Comparison of ENCODE assay signal across 1 cellular context in genomic region chr17:82294086-82294773, GRCh38.
TF ChIP-seq lines count a peak whose summit lies in the region.

No MANE protein-coding gene starts in this region.

TF ChIP-seq in endothelial cell of umbilical vein, 7 proteins besides CTCF, POLR2A, EP300 and RAD21:
- TF ChIP-seq JUN (IDR thresholded peaks at IDR 0.05; ENCODE audit: borderline replicate concordance, insufficient read depth, insufficient read length, low read depth) = no peak
- TF ChIP-seq EZH2 (IDR thresholded peaks at IDR 0.05; ENCODE audit: borderline replicate concordance, low read depth, low read length, severe bottlenecking) = no peak
- TF ChIP-seq MYC (IDR thresholded peaks at IDR 0.05; ENCODE audit: low read depth, low read length) = no peak
- no peak for TF ChIP-seq POLR2AphosphoS5 (IDR thresholded peaks at IDR 0.05; ENCODE audit: insufficient read depth, low read depth, low read length)
- TF ChIP-seq MAX (IDR thresholded peaks at IDR 0.05; ENCODE audit: insufficient read depth, insufficient read length) = no peak
- no peak for TF ChIP-seq FOS (IDR thresholded peaks at IDR 0.05; ENCODE audit: borderline replicate concordance, insufficient read depth, low read length)
- TF ChIP-seq GATA2 (IDR thresholded peaks at IDR 0.05; ENCODE audit: insufficient read depth, insufficient read length, low read depth, low read length) = no peak
